Comparison of ENCODE assay signal across 12 cellular contexts in genomic region chr12:6708968-6709394, GRCh38. TPM values are rescaled to one million over a fixed set of nuclear protein-coding genes. Genes with fewer than 3 reads are reported as not detected.
DNase-seq lines count a peak whose midpoint lies in the region; ATAC-seq, FAIRE-seq and TF ChIP-seq lines count a peak whose summit lies in the region.
"Had no signal": no experiment of that assay in that cellular context is flagged by ENCODE, and none has a peak within 500 bp of the region (broad histone marks: within the 10 kb centered on the region; RNA-seq: fewer than 3 reads in every experiment).

No MANE protein-coding gene starts in this region.

- no peak for TF ChIP-seq CTCF in CD8-positive, alpha-beta T cell (IDR thresholded peaks at IDR 0.05)
- TF ChIP-seq CTCF in bronchial epithelial cell (IDR thresholded peaks at IDR 0.05; ENCODE audit: insufficient read depth, low read length, severe bottlenecking) = no peak
- no peak for TF ChIP-seq CTCF in MCF 10A (IDR thresholded peaks at IDR 0.05; ENCODE audit: unreplicated experiment)

- peak in 4 of 7 experiments; percentile 8 to 60 (median 29) for DNase-seq in CD8-positive, alpha-beta T cell
- DNase-seq in Karpas-422 = peak; percentile 61
- DNase-seq in bronchial epithelial cell (ENCODE audit: low read depth) = no peak
- DNase-seq in MCF 10A (ENCODE audit: unreplicated experiment) = no peak
- DNase-seq in NCI-H82 (lab: John Stamatoyannopoulos, UW) = no peak
- DNase-seq: dermis blood vessel endothelial cell; psoas muscle; stimulated activated CD4-positive, alpha-beta T cell treated with anti-CD3 and anti-CD28 coated beads, Interleukin-4, amount 100 ng/mL, for 4 hours had no signal

- H3K4me3 Mint-ChIP-seq in CD8-positive, alpha-beta T cell = peak overlapping the region; percentile 86
- H3K4me3 Mint-ChIP-seq in MCF 10A (ENCODE audit: unreplicated experiment) = no peak overlapping the region
- H3K4me3 Mint-ChIP-seq: mesothelial cell of epicardium had no signal

- POLR2A ChIA-PET in CD8-positive, alpha-beta T cell (lab: Charles Lee) = interaction anchor here (0.6 to 2.1 kb wide), 5 partner anchors 12 to 21 kb away, joined by 3 to 13 read pairs (median 4); partner anchors contain the start of genes COPS7A and ZNF384
- POLR2A ChIA-PET in MCF 10A (lab: Yijun Ruan, JAX) = interaction anchor here (0.6 to 2.4 kb wide), 2 partner anchors 15 to 87 kb away, joined by 3 to 7 read pairs; partner anchors contain the start of gene COPS7A

- H3K4me3 ChIP-seq in CD8-positive, alpha-beta T cell (ENCODE audit: low read depth, low read length) = peak overlapping the region; percentile 46
- H3K4me3 ChIP-seq in Karpas-422 (ENCODE audit: low read length) = no peak overlapping the region
- no peak overlapping the region for H3K4me3 ChIP-seq in bronchial epithelial cell (ENCODE audit: low read depth, low read length)
- H3K4me3 ChIP-seq: psoas muscle had no signal

- BruUV-seq in MCF 10A (replicated peaks; lab: Mats Ljungman, UMichigan) = no TSS peak

- peak; percentile 52 for ATAC-seq in CD8-positive, alpha-beta T cell
- no peak for ATAC-seq in GM21529 (IDR thresholded peaks at IDR 0.05; ENCODE audit: unreplicated experiment)
- ATAC-seq: psoas muscle had no signal

- no peaks in the 10 kb centered on the region for H3K4me1 ChIP-seq in CD8-positive, alpha-beta T cell (ENCODE audit: insufficient read depth, low read length)
- no peaks in the 10 kb centered on the region for H3K4me1 ChIP-seq in Karpas-422 (ENCODE audit: low read length)
- H3K4me1 ChIP-seq: psoas muscle had no signal

- no peak overlapping the region for H3K4me2 ChIP-seq in Karpas-422 (ENCODE audit: low read depth, low read length, poor library complexity, severe bottlenecking)

- H3K27me3 Mint-ChIP-seq in CD8-positive, alpha-beta T cell (ENCODE audit: low read depth) = peaks cover 17% of the 10 kb centered on the region
- H3K27me3 Mint-ChIP-seq in MCF 10A (ENCODE audit: insufficient read depth, unreplicated experiment) = peaks cover 14% of the 10 kb centered on the region

- no peaks in the 10 kb centered on the region for H3K9me3 ChIP-seq in CD8-positive, alpha-beta T cell (ENCODE audit: low read length)
- H3K9me3 ChIP-seq in Karpas-422 (ENCODE audit: low read length) = no peaks in the 10 kb centered on the region
- H3K9me3 ChIP-seq: psoas muscle had no signal

- H3K36me3 ChIP-seq in CD8-positive, alpha-beta T cell (ENCODE audit: insufficient read depth, low read length) = no peaks in the 10 kb centered on the region
- H3K36me3 ChIP-seq in Karpas-422 (ENCODE audit: insufficient read depth, low read length) = no peaks in the 10 kb centered on the region
- H3K36me3 ChIP-seq in bronchial epithelial cell (ENCODE audit: control insufficient read depth, insufficient read depth, low read length) = no peaks in the 10 kb centered on the region

- CTCF ChIA-PET in CD8-positive, alpha-beta T cell (lab: Charles Lee) = interaction anchor here (0.7 to 1.0 kb wide), 3 partner anchors 69 to 127 kb away, joined by 3 read pairs; no protein-coding TSS in a partner anchor
- CTCF ChIA-PET in MCF 10A (lab: Yijun Ruan, JAX) = interaction anchor here (0.6 to 0.7 kb wide), 3 partner anchors 12 to 238 kb away, joined by 3 to 4 read pairs (median 3); no protein-coding TSS in a partner anchor

- H3K27me3 ChIP-seq in CD8-positive, alpha-beta T cell (ENCODE audit: insufficient read depth, low read length) = no peaks in the 10 kb centered on the region
- no peaks in the 10 kb centered on the region for H3K27me3 ChIP-seq in Karpas-422 (ENCODE audit: low read length)
- no peaks in the 10 kb centered on the region for H3K27me3 ChIP-seq in bronchial epithelial cell (ENCODE audit: control insufficient read depth, insufficient read depth, low read length)

- no peaks in the 10 kb centered on the region for H3K9me3 Mint-ChIP-seq in CD8-positive, alpha-beta T cell
- no peaks in the 10 kb centered on the region for H3K9me3 Mint-ChIP-seq in MCF 10A (ENCODE audit: unreplicated experiment)
- H3K9me3 Mint-ChIP-seq: mesothelial cell of epicardium had no signal

- no peaks in the 10 kb centered on the region for H3K9me2 ChIP-seq in Karpas-422 (replicated peaks; ENCODE audit: insufficient read depth, low read length)

- H3K4me1 Mint-ChIP-seq in CD8-positive, alpha-beta T cell (ENCODE audit: low read depth) = peaks cover 8% of the 10 kb centered on the region
- no peaks in the 10 kb centered on the region for H3K4me1 Mint-ChIP-seq in MCF 10A (ENCODE audit: insufficient read depth, unreplicated experiment)
- H3K4me1 Mint-ChIP-seq: mesothelial cell of epicardium had no signal

- no peaks in the 10 kb centered on the region for H3K36me3 Mint-ChIP-seq in CD8-positive, alpha-beta T cell
- no peaks in the 10 kb centered on the region for H3K36me3 Mint-ChIP-seq in MCF 10A (ENCODE audit: insufficient read depth, unreplicated experiment)
- H3K36me3 Mint-ChIP-seq: mesothelial cell of epicardium had no signal

- peak overlapping the region; percentile 31 for H3K27ac ChIP-seq in CD8-positive, alpha-beta T cell (ENCODE audit: low read depth, low read length)
- H3K27ac ChIP-seq in Karpas-422 (ENCODE audit: low read length) = no peak overlapping the region
- H3K27ac ChIP-seq: psoas muscle had no signal

- H3K27ac Mint-ChIP-seq in CD8-positive, alpha-beta T cell = peak overlapping the region; percentile 92
- no peak overlapping the region for H3K27ac Mint-ChIP-seq in MCF 10A (ENCODE audit: low read depth, unreplicated experiment)
- H3K27ac Mint-ChIP-seq: mesothelial cell of epicardium had no signal

- no peak overlapping the region for H2AFZ ChIP-seq in Karpas-422 (ENCODE audit: low read length)

- H3K9ac ChIP-seq in Karpas-422 (ENCODE audit: low read length) = no peak overlapping the region

- no peaks in the 10 kb centered on the region for H3K79me2 ChIP-seq in Karpas-422 (ENCODE audit: low read length)

- FAIRE-seq in bronchial epithelial cell (lab: Jason Lieb, UNC) = peak; percentile 52
- FAIRE-seq: TTC549 had no signal

- H4K20me1 ChIP-seq in Karpas-422 (ENCODE audit: insufficient read depth, low read depth, low read length) = no peaks in the 10 kb centered on the region

- intact Hi-C loops in CD8-positive, alpha-beta T cell (cut with DNase I, micrococcal nuclease) = no loop called here
- intact Hi-C loops in MCF 10A (cut with micrococcal nuclease) = no loop called here

RNA-seq across cellular contexts. Expression of gene PIANP, which starts 8.4 kb away (rescaled TPM):
- total RNA-seq in CD8-positive, alpha-beta T cell = under 1 TPM; 0.17 to 0.52 TPM
- total RNA-seq in Karpas-422 (2014; rRNA removed; shearing (Covaris generic); ENCODE audit: low replicate concordance) = not detected in 2 replicates
- total RNA-seq in bronchial epithelial cell (not detected in 2 replicates), MCF 10A (2022) (not detected in 2 replicates)
- total RNA-seq: dermis blood vessel endothelial cell, NCI-H460 had no signal

RNA-seq across cellular contexts. Expression of gene COPS7A, which starts 14.9 kb away (rescaled TPM):
- total RNA-seq in CD8-positive, alpha-beta T cell = 10 to 100 TPM; 11.0 to 11.1 TPM
- 39.2 and 42.9 TPM in 2 replicates for total RNA-seq in Karpas-422 (2014; rRNA removed; shearing (Covaris generic); ENCODE audit: low replicate concordance)
- 63.7 and 86.0 TPM in 2 replicates for total RNA-seq in bronchial epithelial cell
- total RNA-seq in MCF 10A (2022) = 55.5 and 61.3 TPM in 2 replicates

RNA-seq across cellular contexts. Expression of gene ZNF384, which starts 19.8 kb away (rescaled TPM):
- total RNA-seq in CD8-positive, alpha-beta T cell = 10 to 100 TPM; 61.8 to 63.8 TPM
- 35.5 and 39.2 TPM in 2 replicates for total RNA-seq in Karpas-422 (2014; rRNA removed; shearing (Covaris generic); ENCODE audit: low replicate concordance)
- 5.3 and 7.0 TPM in 2 replicates for total RNA-seq in bronchial epithelial cell
- total RNA-seq in MCF 10A (2022) = 62.8 and 70.8 TPM in 2 replicates

RNA-seq across cellular contexts. Expression of gene MLF2, which starts 44.0 kb away (rescaled TPM):
- 100 to 1,000 TPM; 106 to 111 TPM for total RNA-seq in CD8-positive, alpha-beta T cell
- total RNA-seq in Karpas-422 (2014; rRNA removed; shearing (Covaris generic); ENCODE audit: low replicate concordance) = 183 and 263 TPM in 2 replicates
- total RNA-seq in bronchial epithelial cell (136 and 180 TPM in 2 replicates), MCF 10A (2022) (151 and 162 TPM in 2 replicates)

RNA-seq across cellular contexts. Expression of gene ING4, which starts 46.1 kb away (rescaled TPM):
- total RNA-seq in CD8-positive, alpha-beta T cell = 10 to 100 TPM; 14.1 to 15.9 TPM
- total RNA-seq in Karpas-422 (2014; rRNA removed; shearing (Covaris generic); ENCODE audit: low replicate concordance) = 40.1 and 52.9 TPM in 2 replicates
- total RNA-seq in bronchial epithelial cell = 15.3 and 22.0 TPM in 2 replicates
- 15.2 and 16.1 TPM in 2 replicates for total RNA-seq in MCF 10A (2022)

Comparison
In these comparisons a context has a peak if more than half of its experiments do, and no peak if none do; other contexts are left out.
1. DNase-seq: peak in CD8-positive, alpha-beta T cell (4 of 7) and Karpas-422 (single experiment); none in bronchial epithelial cell (single experiment), MCF 10A (single experiment) and NCI-H82 (single experiment).